ENCODE assay signal across 1 cellular context in genomic region chr13:105342421-105342820, GRCh38.
TF ChIP-seq lines count a peak whose summit lies in the region.

No MANE protein-coding gene starts in this region.

TF ChIP-seq in H1, 55 proteins besides CTCF, POLR2A, EP300 and RAD21:
- TF ChIP-seq TAF1 (IDR thresholded peaks at IDR 0.05; ENCODE audit: low read depth, low read length) = no peak
- TF ChIP-seq ZNF274 (IDR thresholded peaks at IDR 0.05; ENCODE audit: borderline replicate concordance, extremely low read depth, low read length) = no peak
- no peak for TF ChIP-seq MAX (IDR thresholded peaks at IDR 0.05)
- no peak for TF ChIP-seq CTBP2 (IDR thresholded peaks at IDR 0.05; ENCODE audit: borderline replicate concordance, insufficient read depth, insufficient read length, low read length)
- no peak for TF ChIP-seq BRCA1 (IDR thresholded peaks at IDR 0.05; ENCODE audit: low read depth, low read length)
- TF ChIP-seq JUN (IDR thresholded peaks at IDR 0.05; ENCODE audit: low read depth, low read length) = no peak
- TF ChIP-seq CHD2 (IDR thresholded peaks at IDR 0.05; ENCODE audit: low read length) = no peak
- no peak for TF ChIP-seq KDM4A (IDR thresholded peaks at IDR 0.05; ENCODE audit: low read depth, low read length, severe bottlenecking)
- no peak for TF ChIP-seq SRF (IDR thresholded peaks at IDR 0.05; ENCODE audit: low read depth, low read length)
- no peak for TF ChIP-seq SIRT6 (IDR thresholded peaks at IDR 0.05; ENCODE audit: low read length)
- TF ChIP-seq, protein P1, sequence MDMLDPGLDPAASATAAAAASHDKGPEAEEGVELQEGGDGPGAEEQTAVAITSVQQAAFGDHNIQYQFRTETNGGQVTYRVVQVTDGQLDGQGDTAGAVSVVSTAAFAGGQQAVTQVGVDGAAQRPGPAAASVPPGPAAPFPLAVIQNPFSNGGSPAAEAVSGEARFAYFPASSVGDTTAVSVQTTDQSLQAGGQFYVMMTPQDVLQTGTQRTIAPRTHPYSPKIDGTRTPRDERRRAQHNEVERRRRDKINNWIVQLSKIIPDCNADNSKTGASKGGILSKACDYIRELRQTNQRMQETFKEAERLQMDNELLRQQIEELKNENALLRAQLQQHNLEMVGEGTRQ (IDR thresholded peaks at IDR 0.05; ENCODE audit: low read length) = no peak
- no peak for TF ChIP-seq NANOG (IDR thresholded peaks at IDR 0.05; ENCODE audit: insufficient read depth, low read depth, low read length, poor library complexity, severe bottlenecking)
- no peak for TF ChIP-seq TEAD4 (IDR thresholded peaks at IDR 0.05; ENCODE audit: low read depth, low read length)
- no peak for TF ChIP-seq NRF1 (IDR thresholded peaks at IDR 0.05; ENCODE audit: low read depth, low read length)
- TF ChIP-seq ASH2L (IDR thresholded peaks at IDR 0.05; ENCODE audit: low read length) = no peak
- TF ChIP-seq, protein P2, sequence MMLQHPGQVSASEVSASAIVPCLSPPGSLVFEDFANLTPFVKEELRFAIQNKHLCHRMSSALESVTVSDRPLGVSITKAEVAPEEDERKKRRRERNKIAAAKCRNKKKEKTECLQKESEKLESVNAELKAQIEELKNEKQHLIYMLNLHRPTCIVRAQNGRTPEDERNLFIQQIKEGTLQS (IDR thresholded peaks at IDR 0.05; ENCODE audit: insufficient read depth, low read depth, low read length) = no peak
- no peak for TF ChIP-seq KDM5A (IDR thresholded peaks at IDR 0.05; ENCODE audit: low read length)
- TF ChIP-seq POLR2AphosphoS5 (IDR thresholded peaks at IDR 0.05; ENCODE audit: low read depth, low read length) = no peak
- no peak for TF ChIP-seq SIN3A (conservative IDR thresholded peaks at IDR 0.05 in 1 of 2, IDR thresholded peaks at IDR 0.05 in 1 of 2; ENCODE audit: low read depth in 1 of 2, low read length in 2 of 2)
